ENCODE assay signal across 2 cellular contexts in the genomic region with DNA sequence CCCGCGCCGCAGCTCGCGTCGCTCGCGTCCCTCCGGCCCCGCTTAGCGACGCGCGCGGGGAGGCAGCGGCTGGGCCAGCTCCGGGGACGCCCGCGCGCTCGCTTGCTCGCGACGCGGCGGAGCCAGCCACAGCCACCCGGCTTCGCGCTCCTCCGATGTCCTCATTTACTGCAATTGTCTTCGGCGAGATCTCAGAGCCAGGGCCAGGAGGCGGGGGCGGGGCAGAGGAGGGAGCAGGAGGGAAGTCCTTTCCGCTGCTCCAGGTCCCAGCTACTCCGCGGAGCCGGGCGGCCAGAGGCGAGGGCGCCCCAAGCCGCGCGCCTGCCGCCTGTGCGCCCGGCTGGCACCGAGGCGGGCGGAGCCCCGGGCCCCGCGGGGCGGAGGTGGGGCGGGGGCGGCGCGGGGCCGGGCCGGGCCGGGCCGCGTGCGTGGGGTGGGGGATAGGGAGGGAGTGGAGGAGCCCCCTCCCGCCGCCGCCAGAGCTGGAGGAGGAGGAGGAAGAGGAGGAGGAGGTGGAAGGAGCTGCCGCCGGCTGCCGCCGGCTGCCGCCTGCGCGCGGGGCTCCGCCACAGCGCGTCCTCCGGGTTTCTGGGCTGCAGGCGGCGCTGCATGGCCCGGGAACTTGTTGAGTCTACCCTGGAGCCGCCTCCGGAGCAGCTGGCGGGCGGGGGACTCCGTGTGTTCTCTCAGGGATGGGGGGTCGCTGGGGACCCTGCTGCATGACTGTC.
A peak's percentile ranks its signal among the peaks of the same experiment; 100 is the strongest.
TF ChIP-seq lines count a peak whose summit lies in the region.

Gene INSYN2A (minus strand): TSS at position 365 of the 728 bp plus-strand sequence. CDS start 20,196 bp downstream, outside the sequence.

TF ChIP-seq in A549, 52 proteins besides CTCF, POLR2A, EP300 and RAD21:
- TF ChIP-seq MAFK (IDR thresholded peaks at IDR 0.05; ENCODE audit: partially characterized antibody) (no peak), SMC3 (IDR thresholded peaks at IDR 0.05) (0 out of 3 replicates have a peak, but pooled peaks have one; percentile 18)

TF ChIP-seq in H1, 55 proteins besides CTCF, POLR2A, EP300 and RAD21:
- TF ChIP-seq TAF1 (IDR thresholded peaks at IDR 0.05; ENCODE audit: low read depth, low read length) (0 out of 2 replicates have a peak, but pooled peaks have one; percentile 2), SIN3A (conservative IDR thresholded peaks at IDR 0.05 in 1 of 2, IDR thresholded peaks at IDR 0.05 in 1 of 2; ENCODE audit: low read depth in 1 of 2, low read length in 2 of 2) (peak in 1 of 2 experiments; percentile 66; a peak in 2 of 4 replicates), RBBP5 (IDR thresholded peaks at IDR 0.05; ENCODE audit: borderline replicate concordance, low read depth, low read length) (no peak), CEBPB (IDR thresholded peaks at IDR 0.05; ENCODE audit: low read depth, low read length) (no peak), ASH2L (IDR thresholded peaks at IDR 0.05; ENCODE audit: low read length) (peak; percentile 13), CHD1 (IDR thresholded peaks at IDR 0.05; ENCODE audit: low read depth, low read length) (no peak), HDAC6 (IDR thresholded peaks at IDR 0.05; ENCODE audit: low read depth, low read length) (no peak), TEAD4 (IDR thresholded peaks at IDR 0.05; ENCODE audit: low read depth, low read length) (no peak), RNF2 (IDR thresholded peaks at IDR 0.05; ENCODE audit: borderline replicate concordance, low read depth, low read length, missing control alignments, poor library complexity, severe bottlenecking) (no peak), BACH1 (IDR thresholded peaks at IDR 0.05; ENCODE audit: low read length) (0 out of 2 replicates have a peak, but pooled peaks have one; percentile 14), JUND (IDR thresholded peaks at IDR 0.05; ENCODE audit: low read length) (no peak), GABPA (IDR thresholded peaks at IDR 0.05; ENCODE audit: borderline replicate concordance, insufficient read depth, low read length) (no peak), SIRT6 (IDR thresholded peaks at IDR 0.05; ENCODE audit: low read length) (no peak)
- TF ChIP-seq, protein P1, sequence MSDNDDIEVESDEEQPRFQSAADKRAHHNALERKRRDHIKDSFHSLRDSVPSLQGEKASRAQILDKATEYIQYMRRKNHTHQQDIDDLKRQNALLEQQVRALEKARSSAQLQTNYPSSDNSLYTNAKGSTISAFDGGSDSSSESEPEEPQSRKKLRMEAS (IDR thresholded peaks at IDR 0.05) = no peak
